In the genomic region with DNA sequence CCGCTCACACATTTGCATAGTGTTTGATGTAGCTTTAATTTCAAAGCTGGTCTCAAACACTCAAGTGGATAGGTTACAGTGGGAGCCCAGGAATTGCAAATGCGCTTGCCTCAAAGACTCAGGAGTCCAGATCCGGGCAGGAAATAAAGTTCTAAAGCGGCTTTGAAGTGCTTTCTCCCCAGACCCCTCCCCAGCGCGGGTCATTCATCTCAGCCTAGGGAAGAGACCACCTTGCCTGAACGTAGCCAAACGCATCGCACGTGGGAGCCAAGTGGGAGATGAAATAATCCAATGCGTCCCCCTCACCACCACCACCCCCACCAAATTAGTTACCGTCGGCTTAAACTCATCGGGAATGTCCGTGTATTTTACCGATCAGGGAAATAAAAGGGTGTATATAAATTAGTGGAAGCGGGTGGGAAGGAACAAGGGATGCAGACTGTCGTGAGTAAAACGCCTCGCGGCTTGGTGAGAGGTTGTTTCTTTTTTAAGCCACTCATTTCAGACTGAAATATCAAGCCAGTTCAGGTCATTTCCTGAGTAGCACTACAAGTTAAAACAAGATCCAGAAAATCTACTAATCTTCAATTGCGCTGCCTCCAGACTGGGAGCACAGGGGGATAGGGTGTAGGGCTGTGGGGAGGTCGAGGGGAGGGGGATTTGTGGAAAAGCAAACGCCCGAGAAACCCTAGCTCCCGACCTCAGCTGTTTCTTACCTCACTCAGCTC, we compare ENCODE assay signal across 8 cellular contexts.
DNase-seq lines count a peak whose midpoint lies in the region; ATAC-seq and TF ChIP-seq lines count a peak whose summit lies in the region.

No MANE protein-coding gene starts in this region.

- peaks cover 0 to 20% (median 0%) of the 10 kb centered on the region in 11 experiments; a peak in 1 of 22 replicates for H4K20me1 ChIP-seq in BLaER1 treated with 17β-estradiol and CSF1 and Interleukin-3, amounts not matched to agents 10 nM and 100 nM
- H4K20me1 ChIP-seq in smooth muscle cell (ENCODE audit: low read depth): peaks cover 46% of the 10 kb centered on the region

- H3K9me3 ChIP-seq in BLaER1 treated with 17β-estradiol and CSF1 and Interleukin-3, amounts not matched to agents 10 nM and 100 nM (replicated peaks in 1 of 11): peaks cover 0 to 7% (median 0%) of the 10 kb centered on the region in 11 experiments; a peak in 4 of 22 replicates
- H3K9me3 ChIP-seq in iPS-18a (ENCODE audit: control insufficient read depth, low read depth, low read length): no peaks in the 10 kb centered on the region
- no peaks in the 10 kb centered on the region for H3K9me3 ChIP-seq in smooth muscle cell (replicated peaks; ENCODE audit: low read depth)

- peaks cover 4% of the 10 kb centered on the region for H3K79me2 ChIP-seq in smooth muscle cell (ENCODE audit: low read depth)

- H3K27ac ChIP-seq in BLaER1 treated with 17β-estradiol and CSF1 and Interleukin-3, amounts not matched to agents 10 nM and 100 nM: no peak overlapping the region
- H3K27ac ChIP-seq in iPS-18a (ENCODE audit: low read length) (no peak overlapping the region), smooth muscle cell (ENCODE audit: low read depth) (peak overlapping the region; percentile 20)

- H3K9ac ChIP-seq in BLaER1 treated with 17β-estradiol and CSF1 and Interleukin-3, amounts not matched to agents 10 nM and 100 nM: peak overlapping the region; percentile 39 to 75 (median 69); a peak in 15 of 22 replicates
- H3K9ac ChIP-seq in iPS-18a (ENCODE audit: low read length) (peak overlapping the region; percentile 69), smooth muscle cell (ENCODE audit: low read depth) (peak overlapping the region; percentile 61)

- POLR2A ChIA-PET in activated naive CD8-positive, alpha-beta T cell treated with anti-CD3 and anti-CD28 coated beads, Interleukin-2, amount 10 ng/mL, durations not matched to agents 7 days and 5 days (lab: Charles Lee): interaction anchor here (1.1 kb wide), 1 partner anchor 317 kb away, joined by 4 read pairs; the partner anchor contains the start of gene DCP2

- under 1% methylated on average over 26 of the region's 26 CpGs for WGBS in smooth muscle cell (ENCODE audit: low lambda C conversion rate)

- peak overlapping the region; percentile 90 for H3K4me3 Mint-ChIP-seq in activated naive CD8-positive, alpha-beta T cell treated with anti-CD3 and anti-CD28 coated beads, Interleukin-2, amount 10 ng/mL, durations not matched to agents 7 days and 5 days

- H3K4me3 ChIP-seq in BLaER1 treated with 17β-estradiol and CSF1 and Interleukin-3, amounts not matched to agents 10 nM and 100 nM: peak overlapping the region; percentile 66 to 79 (median 72)
- H3K4me3 ChIP-seq in iPS-18a (ENCODE audit: low read length): peak overlapping the region; percentile 98
- H3K4me3 ChIP-seq in smooth muscle cell: peak overlapping the region; percentile 82

- TF ChIP-seq CTCF in smooth muscle cell (IDR thresholded peaks at IDR 0.05; ENCODE audit: borderline replicate concordance, insufficient read depth, poor library complexity, severe bottlenecking): no peak

- peaks cover 6 to 23% (median 17%) of the 10 kb centered on the region in 10 experiments; a peak in 18 of 20 replicates for H3K4me1 ChIP-seq in BLaER1 treated with 17β-estradiol and CSF1 and Interleukin-3, amounts not matched to agents 10 nM and 100 nM
- H3K4me1 ChIP-seq in iPS-18a (ENCODE audit: control insufficient read depth, low read depth, low read length): peaks cover 40% of the 10 kb centered on the region
- peaks cover 11% of the 10 kb centered on the region for H3K4me1 ChIP-seq in smooth muscle cell (ENCODE audit: low read depth)

- peak overlapping the region; percentile 95 to 99 (median 98) for H3K4me2 ChIP-seq in BLaER1 treated with 17β-estradiol and CSF1 and Interleukin-3, amounts not matched to agents 10 nM and 100 nM
- H3K4me2 ChIP-seq in smooth muscle cell: peak overlapping the region; percentile 85

- DNase-seq in activated naive CD8-positive, alpha-beta T cell treated with anti-CD3 and anti-CD28 coated beads, Interleukin-2, amount 10 ng/mL, durations not matched to agents 7 days and 5 days: peak; percentile 29
- no peak for DNase-seq in smooth muscle cell (lab: John Stamatoyannopoulos, UW; ENCODE audit: unreplicated experiment)
- no peak for DNase-seq in medulla oblongata (ENCODE audit: extremely low spot score)
- DNase-seq in HuH-7.5 (ENCODE audit: low spot score): no peak

- H3K36me3 ChIP-seq in BLaER1 treated with 17β-estradiol and CSF1 and Interleukin-3, amounts not matched to agents 10 nM and 100 nM: no peaks in the 10 kb centered on the region
- H3K36me3 ChIP-seq in iPS-18a (ENCODE audit: control insufficient read depth, low read depth, low read length) (no peaks in the 10 kb centered on the region), smooth muscle cell (ENCODE audit: low read depth) (no peaks in the 10 kb centered on the region)

- peaks cover 60% of the 10 kb centered on the region for H3K27me3 Mint-ChIP-seq in activated naive CD8-positive, alpha-beta T cell treated with anti-CD3 and anti-CD28 coated beads, Interleukin-2, amount 10 ng/mL, durations not matched to agents 7 days and 5 days

- H3K27me3 ChIP-seq in BLaER1 treated with 17β-estradiol and CSF1 and Interleukin-3, amounts not matched to agents 10 nM and 100 nM: peaks cover 35 to 67% (median 48%) of the 10 kb centered on the region in 11 experiments
- H3K27me3 ChIP-seq in iPS-18a (ENCODE audit: control insufficient read depth, insufficient read depth, low read length): peaks cover 8% of the 10 kb centered on the region
- no peaks in the 10 kb centered on the region for H3K27me3 ChIP-seq in smooth muscle cell (ENCODE audit: low read depth)

- H3F3A ChIP-seq in smooth muscle cell (ENCODE audit: low read depth): no peaks in the 10 kb centered on the region

- peaks cover 22% of the 10 kb centered on the region for H3K4me1 Mint-ChIP-seq in activated naive CD8-positive, alpha-beta T cell treated with anti-CD3 and anti-CD28 coated beads, Interleukin-2, amount 10 ng/mL, durations not matched to agents 7 days and 5 days

- H3K27ac Mint-ChIP-seq in activated naive CD8-positive, alpha-beta T cell treated with anti-CD3 and anti-CD28 coated beads, Interleukin-2, amount 10 ng/mL, durations not matched to agents 7 days and 5 days: peak overlapping the region; percentile 71

- H3K9me3 Mint-ChIP-seq in activated naive CD8-positive, alpha-beta T cell treated with anti-CD3 and anti-CD28 coated beads, Interleukin-2, amount 10 ng/mL, durations not matched to agents 7 days and 5 days: no peaks in the 10 kb centered on the region

- peak; percentile 25 for ATAC-seq in GM19438 (IDR thresholded peaks at IDR 0.05; ENCODE audit: low read depth, unreplicated experiment)
- peak; percentile 24 for ATAC-seq in HG03521 (IDR thresholded peaks at IDR 0.05; ENCODE audit: unreplicated experiment)
- ATAC-seq in activated naive CD8-positive, alpha-beta T cell treated with anti-CD3 and anti-CD28 coated beads, Interleukin-2, amount 10 ng/mL, durations not matched to agents 7 days and 5 days (ENCODE audit: low read depth): peak; percentile 27

- peak overlapping the region; percentile 66 for H2AFZ ChIP-seq in smooth muscle cell (ENCODE audit: low read depth)

- H3K36me3 Mint-ChIP-seq in activated naive CD8-positive, alpha-beta T cell treated with anti-CD3 and anti-CD28 coated beads, Interleukin-2, amount 10 ng/mL, durations not matched to agents 7 days and 5 days: no peaks in the 10 kb centered on the region
